In the genomic region with DNA sequence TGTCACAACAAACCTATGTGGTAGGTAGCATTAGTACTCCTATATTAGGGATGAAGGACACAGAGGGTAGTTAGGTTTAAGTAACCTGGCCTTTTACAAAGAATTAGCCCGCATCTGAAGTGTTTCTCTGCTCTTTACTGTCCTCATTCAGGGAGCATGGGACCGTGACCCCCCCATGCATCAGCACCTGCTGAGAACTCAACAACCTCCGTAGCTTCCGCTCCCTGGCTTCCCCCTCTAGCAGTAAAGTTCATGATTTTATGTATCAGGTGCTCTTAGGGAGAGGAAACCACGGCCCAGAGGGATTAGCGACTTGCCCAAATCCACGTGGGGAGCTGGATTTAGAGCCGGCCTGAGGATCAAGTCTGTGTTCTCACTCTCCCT, we compare ENCODE assay signal across 1 cellular context.
TF ChIP-seq lines count a peak whose summit lies in the region.

No MANE protein-coding gene starts in this region.

TF ChIP-seq in HepG2, 621 proteins besides CTCF, POLR2A, EP300 and RAD21 (continued from another document):
- TF ChIP-seq, protein P1, sequence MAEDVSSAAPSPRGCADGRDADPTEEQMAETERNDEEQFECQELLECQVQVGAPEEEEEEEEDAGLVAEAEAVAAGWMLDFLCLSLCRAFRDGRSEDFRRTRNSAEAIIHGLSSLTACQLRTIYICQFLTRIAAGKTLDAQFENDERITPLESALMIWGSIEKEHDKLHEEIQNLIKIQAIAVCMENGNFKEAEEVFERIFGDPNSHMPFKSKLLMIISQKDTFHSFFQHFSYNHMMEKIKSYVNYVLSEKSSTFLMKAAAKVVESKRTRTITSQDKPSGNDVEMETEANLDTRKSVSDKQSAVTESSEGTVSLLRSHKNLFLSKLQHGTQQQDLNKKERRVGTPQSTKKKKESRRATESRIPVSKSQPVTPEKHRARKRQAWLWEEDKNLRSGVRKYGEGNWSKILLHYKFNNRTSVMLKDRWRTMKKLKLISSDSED (CRISPR knock-in tag; IDR thresholded peaks at IDR 0.05) = no peak
- no peak for TF ChIP-seq NFYB (CRISPR knock-in tag; IDR thresholded peaks at IDR 0.05)
- TF ChIP-seq ZNF264 (CRISPR knock-in tag; IDR thresholded peaks at IDR 0.05) = no peak
